ENCODE assay signal across 8 cellular contexts in the genomic region with DNA sequence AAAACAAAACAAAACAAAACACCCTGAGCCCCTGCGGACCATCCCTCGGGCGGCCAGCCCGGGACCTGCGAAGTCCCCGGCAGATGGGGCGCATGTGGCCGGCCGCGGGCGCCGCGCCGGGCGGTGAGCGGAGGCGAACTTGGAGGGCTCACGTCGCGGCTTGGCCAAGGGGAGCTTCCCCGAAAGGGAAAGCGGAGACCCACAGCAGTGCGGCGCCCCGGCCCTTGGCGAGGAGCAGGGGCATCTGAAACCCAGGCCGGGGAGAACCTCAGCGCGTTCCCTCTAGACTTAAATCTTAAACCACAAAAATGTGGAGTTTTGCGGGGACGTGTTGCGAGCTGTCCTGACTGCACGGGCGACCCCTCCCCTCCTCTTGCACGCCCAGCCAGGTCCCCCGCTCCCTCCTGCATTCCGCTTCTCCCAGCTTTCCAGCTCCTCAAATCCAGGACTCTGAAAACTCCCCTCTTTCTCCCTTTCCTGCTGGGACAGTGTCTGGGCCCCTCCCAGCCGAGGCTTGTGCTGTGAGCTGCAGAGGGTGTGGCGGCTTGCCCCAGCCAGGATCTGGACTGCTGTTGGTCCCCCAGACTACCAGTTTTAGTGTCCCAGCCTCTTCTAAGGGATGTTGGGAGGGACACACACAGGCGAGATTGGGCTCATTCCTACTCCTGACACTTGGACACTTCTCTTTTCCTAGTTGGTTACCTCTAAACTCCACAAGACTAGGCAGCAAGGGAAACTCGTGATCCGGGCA. TPM values are rescaled to one million over a fixed set of nuclear protein-coding genes. Genes with fewer than 3 reads are reported as not detected.
DNase-seq lines count a peak whose midpoint lies in the region; ATAC-seq and TF ChIP-seq lines count a peak whose summit lies in the region.

No MANE protein-coding gene starts in this region.

- H3K27me3 Mint-ChIP-seq in activated T-helper 1 cell treated with anti-CD3 and anti-CD28 coated beads, Interleukin-12 subunit alpha, Interleukin-12 subunit beta, Interleukin-2, Interleukin-4 antibody, amounts not matched to agents 30 ng/mL and 10 ng/mL and 1 ng/mL, durations not matched to agents 14 hours and 24 hours and 36 hours (ENCODE audit: insufficient read depth), result peaks cover 48% of the 10 kb centered on the region

- H3K9me3 Mint-ChIP-seq in activated T-helper 1 cell treated with anti-CD3 and anti-CD28 coated beads, Interleukin-12 subunit alpha, Interleukin-12 subunit beta, Interleukin-2, Interleukin-4 antibody, amounts not matched to agents 30 ng/mL and 10 ng/mL and 1 ng/mL, durations not matched to agents 14 hours and 24 hours and 36 hours, result no peaks in the 10 kb centered on the region

- ATAC-seq in GM19463 (IDR thresholded peaks at IDR 0.05; ENCODE audit: unreplicated experiment) (no peak), HG03378 (IDR thresholded peaks at IDR 0.05; ENCODE audit: unreplicated experiment) (no peak)

- intact Hi-C loops in activated T-helper 1 cell treated with anti-CD3 and anti-CD28 coated beads, Interleukin-12 subunit alpha, Interleukin-12 subunit beta, Interleukin-2, Interleukin-4 antibody, amounts not matched to agents 30 ng/mL and 10 ng/mL and 1 ng/mL, durations not matched to agents 14 hours and 24 hours and 36 hours (cut with micrococcal nuclease), result loop anchor here (2.0 to 10.0 kb wide), 5 partner anchors 144 to 853 kb away; partner anchors contain the start of gene CACNB4
- intact Hi-C loops in head of caudate nucleus (cut with DNase I), result loop anchor here (5.0 to 10.0 kb wide), 5 partner anchors 66 to 381 kb away; partner anchors contain the start of genes ARL6IP6 and PRPF40A

- H3K27ac Mint-ChIP-seq in activated T-helper 1 cell treated with anti-CD3 and anti-CD28 coated beads, Interleukin-12 subunit alpha, Interleukin-12 subunit beta, Interleukin-2, Interleukin-4 antibody, amounts not matched to agents 30 ng/mL and 10 ng/mL and 1 ng/mL, durations not matched to agents 14 hours and 24 hours and 36 hours, result peak overlapping the region; percentile 69

- H3K36me3 Mint-ChIP-seq in activated T-helper 1 cell treated with anti-CD3 and anti-CD28 coated beads, Interleukin-12 subunit alpha, Interleukin-12 subunit beta, Interleukin-2, Interleukin-4 antibody, amounts not matched to agents 30 ng/mL and 10 ng/mL and 1 ng/mL, durations not matched to agents 14 hours and 24 hours and 36 hours (ENCODE audit: low read depth), result no peaks in the 10 kb centered on the region

- peak overlapping the region; percentile 85 for H3K4me3 Mint-ChIP-seq in activated T-helper 1 cell treated with anti-CD3 and anti-CD28 coated beads, Interleukin-12 subunit alpha, Interleukin-12 subunit beta, Interleukin-2, Interleukin-4 antibody, amounts not matched to agents 30 ng/mL and 10 ng/mL and 1 ng/mL, durations not matched to agents 14 hours and 24 hours and 36 hours

- DNase-seq in ACHN (peak; percentile 60), HS-5 (ENCODE audit: low read depth) (peak; percentile 40), head of caudate nucleus (peak; percentile 46 to 85 (median 70)), occipital lobe (lab: John Stamatoyannopoulos, UW) (peak; percentile 70)
- DNase-seq in activated T-helper 1 cell treated with anti-CD3 and anti-CD28 coated beads, Interleukin-12 subunit alpha, Interleukin-12 subunit beta, Interleukin-2, Interleukin-4 antibody, amounts not matched to agents 30 ng/mL and 10 ng/mL and 1 ng/mL, durations not matched to agents 14 hours and 24 hours and 36 hours (ENCODE audit: low spot score), result no peak

- TF ChIP-seq CTCF in GM12875 (IDR thresholded peaks at IDR 0.05; ENCODE audit: borderline replicate concordance, insufficient read depth, low read depth, low read length), result no peak

- H3K4me1 Mint-ChIP-seq in activated T-helper 1 cell treated with anti-CD3 and anti-CD28 coated beads, Interleukin-12 subunit alpha, Interleukin-12 subunit beta, Interleukin-2, Interleukin-4 antibody, amounts not matched to agents 30 ng/mL and 10 ng/mL and 1 ng/mL, durations not matched to agents 14 hours and 24 hours and 36 hours (ENCODE audit: low read depth), result peaks cover 27% of the 10 kb centered on the region

- in situ Hi-C loops in ACHN (cut with HindIII; ENCODE audit: low pct_ligation_motif_present, low pct_unique_long_range_greater_than_20kb, low sequenced_read_pairs), result no loop called here

- H3K4me3 ChIP-seq in GM12875 (ENCODE audit: low read depth, low read length), result peak overlapping the region; percentile 92

RNA-seq across cellular contexts. Expression of gene FMNL2, which starts 1.3 kb away (rescaled TPM):
- total RNA-seq in activated T-helper 1 cell treated with anti-CD3 and anti-CD28 coated beads, Interleukin-12 subunit alpha, Interleukin-12 subunit beta, Interleukin-2, Interleukin-4 antibody, amounts not matched to agents 30 ng/mL and 10 ng/mL and 1 ng/mL, durations not matched to agents 14 hours and 24 hours and 36 hours, result 14.8 and 16.1 TPM in 2 replicates
- 114 TPM for total RNA-seq in occipital lobe
